Comparison of ENCODE assay signal across 9 cellular contexts in the genomic region with DNA sequence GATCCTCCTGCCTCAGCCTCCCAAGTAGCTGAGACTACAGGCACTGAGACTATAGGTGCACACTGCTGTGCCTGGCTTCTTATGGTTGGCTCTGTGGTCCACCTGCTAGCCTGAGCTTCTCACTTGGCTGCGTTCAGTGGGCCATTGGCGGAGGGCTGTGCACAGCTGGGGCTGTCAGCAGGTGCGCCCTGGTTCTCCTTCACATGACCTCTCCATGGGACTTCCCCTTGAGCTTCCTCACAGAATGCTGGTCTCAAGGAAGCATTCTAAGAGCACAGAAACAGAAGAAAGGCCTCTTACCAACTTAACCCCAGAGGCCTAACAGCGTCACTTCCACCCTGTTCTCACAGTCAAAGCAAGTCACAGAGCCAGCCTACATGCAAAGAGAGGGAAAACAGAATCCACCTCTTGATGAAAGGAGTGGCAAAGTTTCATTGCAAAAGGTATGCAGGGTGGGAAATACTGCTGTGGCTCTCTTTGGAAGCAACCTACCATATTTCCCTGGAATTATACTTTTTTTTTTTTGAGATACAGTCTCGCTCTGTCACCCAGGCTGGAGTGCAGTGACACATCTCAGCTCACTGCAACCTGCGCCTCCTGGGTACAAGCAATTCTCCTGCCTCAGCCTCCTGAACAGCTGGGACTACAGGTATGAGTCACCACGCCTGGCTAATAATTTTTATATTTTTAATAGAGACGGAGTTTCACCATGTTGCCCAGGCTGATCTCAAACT. TPM values are rescaled to one million over a fixed set of nuclear protein-coding genes. Genes with fewer than 3 reads are reported as not detected.
DNase-seq lines count a peak whose midpoint lies in the region; ATAC-seq and TF ChIP-seq lines count a peak whose summit lies in the region.
"Had no signal": no experiment of that assay in that cellular context is flagged by ENCODE, and none has a peak within 500 bp of the region (broad histone marks: within the 10 kb centered on the region; RNA-seq: fewer than 3 reads in every experiment).

No MANE protein-coding gene starts in this region.

- no peak for DNase-seq in activated naive CD4-positive, alpha-beta T cell treated with anti-CD3 and anti-CD28 coated beads, Interleukin-2, amount 50 U/mL, for 72 hours (ENCODE audit: low spot score in 2 of 2)
- DNase-seq in NCI-H1436 treated with DMSO at 0.1 percent for 48 hours (lab: John Stamatoyannopoulos, UW): no peak
- DNase-seq in DMS53 (lab: John Stamatoyannopoulos, UW): no peak
- no peak for DNase-seq in NCI-H1930 (lab: John Stamatoyannopoulos, UW)
- no peak for DNase-seq in NOMO-1 treated with DMSO at 0.1 percent for 48 hours (lab: John Stamatoyannopoulos, UW; ENCODE audit: unreplicated experiment)

- peaks cover 13 to 34% of the 10 kb centered on the region in 2 donors for H3K36me3 Mint-ChIP-seq in activated naive CD4-positive, alpha-beta T cell treated with anti-CD3 and anti-CD28 coated beads, Interleukin-2, amount 50 U/mL, for 72 hours

- ATAC-seq in GM19438 (IDR thresholded peaks at IDR 0.05; ENCODE audit: low read depth, unreplicated experiment) (peak; percentile 85), HG03135 (IDR thresholded peaks at IDR 0.05; ENCODE audit: unreplicated experiment) (peak; percentile 88)
- peak; percentile 71 to 78 for ATAC-seq in activated naive CD4-positive, alpha-beta T cell treated with anti-CD3 and anti-CD28 coated beads, Interleukin-2, amount 50 U/mL, for 72 hours
- ATAC-seq: left colon had no signal

- H3K27ac Mint-ChIP-seq in activated naive CD4-positive, alpha-beta T cell treated with anti-CD3 and anti-CD28 coated beads, Interleukin-2, amount 50 U/mL, for 72 hours: peak overlapping the region; percentile 80 to 95

- TF ChIP-seq POLR2A in GM10847 (IDR thresholded peaks at IDR 0.05; ENCODE audit: extremely low read depth, insufficient read length): peak; percentile 19

- no peaks in the 10 kb centered on the region for H3K9me3 Mint-ChIP-seq in activated naive CD4-positive, alpha-beta T cell treated with anti-CD3 and anti-CD28 coated beads, Interleukin-2, amount 50 U/mL, for 72 hours

RNA-seq across cellular contexts. Expression of a gene that starts 9.3 kb away (rescaled TPM):
- 10 to 100 TPM in 1 of 2 donors, 1 to 10 TPM in 1; 8.6 to 11.2 TPM for total RNA-seq in activated naive CD4-positive, alpha-beta T cell treated with anti-CD3 and anti-CD28 coated beads, Interleukin-2, amount 50 U/mL, for 72 hours

RNA-seq across cellular contexts. Expression of a gene that starts 30.7 kb away (rescaled TPM):
- 10 to 100 TPM; 20.9 to 26.4 TPM for total RNA-seq in activated naive CD4-positive, alpha-beta T cell treated with anti-CD3 and anti-CD28 coated beads, Interleukin-2, amount 50 U/mL, for 72 hours

RNA-seq across cellular contexts. Expression of a gene that starts 43.3 kb away (rescaled TPM):
- total RNA-seq in activated naive CD4-positive, alpha-beta T cell treated with anti-CD3 and anti-CD28 coated beads, Interleukin-2, amount 50 U/mL, for 72 hours: 10 to 100 TPM; 51.8 to 58.4 TPM
